ENCODE assay signal across 11 cellular contexts in the genomic region with DNA sequence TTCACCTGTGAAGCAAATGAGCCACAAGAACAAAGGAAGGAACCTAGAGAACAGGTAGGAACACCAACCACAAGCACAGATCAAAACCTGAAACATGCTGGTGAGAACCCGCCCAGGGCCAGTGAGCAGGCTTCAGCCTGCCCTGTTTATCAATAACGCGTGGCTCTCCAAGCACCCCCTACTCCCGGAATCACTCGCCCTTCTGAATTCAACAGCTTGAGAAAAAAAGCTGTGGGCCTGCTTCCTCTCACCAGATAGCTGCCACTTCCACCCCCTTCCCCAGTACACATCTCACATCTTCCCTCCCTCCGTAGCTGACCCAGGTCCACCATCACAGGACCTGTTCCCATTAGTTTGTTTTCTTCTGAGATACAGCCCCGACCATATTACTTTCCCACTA. TPM values are rescaled to one million over a fixed set of nuclear protein-coding genes. Genes with fewer than 3 reads are reported as not detected.
DNase-seq lines count a peak whose midpoint lies in the region; ATAC-seq and TF ChIP-seq lines count a peak whose summit lies in the region.
"Had no signal": no experiment of that assay in that cellular context is flagged by ENCODE, and none has a peak within 500 bp of the region (broad histone marks: within the 10 kb centered on the region; RNA-seq: fewer than 3 reads in every experiment).

No MANE protein-coding gene starts in this region.

- DNase-seq in RWPE1 (ENCODE audit: low spot score) (no peak), right lobe of liver (peak in 1 of 3 donors; percentile 15), NCI-H2081 treated with DMSO at 0.1 percent for 48 hours (lab: John Stamatoyannopoulos, UW) (no peak), NCI-H2081 (lab: John Stamatoyannopoulos, UW) (no peak)
- no peak for DNase-seq in stimulated activated naive CD4-positive, alpha-beta T cell treated with Interleukin-2 at 50 U/mL for 16 hours (lab: John Stamatoyannopoulos, UW)
- DNase-seq: NCI-H187 treated with DMSO at 0.1 percent for 48 hours; stimulated activated CD4-positive, alpha-beta T cell treated with anti-CD3 and anti-CD28 coated beads, Interleukin-4, amount 100 ng/mL, for 4 hours had no signal

- H3K27me3 ChIP-seq in BLaER1 (no peaks in the 10 kb centered on the region), right lobe of liver (no peaks in the 10 kb centered on the region)

- H3K4me3 ChIP-seq in BLaER1 (no peak overlapping the region), right lobe of liver (no peak overlapping the region)
- H3K4me3 ChIP-seq: SK-N-MC had no signal

- no peaks in the 10 kb centered on the region for H3K9me3 ChIP-seq in BLaER1
- no peaks in the 10 kb centered on the region for H3K9me3 ChIP-seq in right lobe of liver

- intact Hi-C loops in right lobe of liver (cut with DNase I): no loop called here

- peak; percentile 37 for ATAC-seq in GM18909 (IDR thresholded peaks at IDR 0.05; ENCODE audit: poor library complexity, unreplicated experiment)
- ATAC-seq in right lobe of liver: no peak
- ATAC-seq in GM18873 (IDR thresholded peaks at IDR 0.05; ENCODE audit: low FRiP score, unreplicated experiment): no peak

- peaks cover 11% of the 10 kb centered on the region; the same call in 1 of the 2 replicates for H4K20me1 ChIP-seq in BLaER1

- POLR2A ChIA-PET in RWPE1 (lab: Yijun Ruan, JAX; ENCODE audit: low non-redundant PET): no interaction called here

- H3K27ac ChIP-seq in BLaER1 (peak overlapping the region; percentile 91), RWPE1 (peak overlapping the region; percentile 89), right lobe of liver (peak overlapping the region in 2 of 3 donors; percentile 0 to 91)
- H3K27ac ChIP-seq: SK-N-MC had no signal

- TF ChIP-seq CTCF in RWPE1 (conservative IDR thresholded peaks at IDR 0.05; ENCODE audit: low read depth): no peak
- no peak for TF ChIP-seq CTCF in right lobe of liver (IDR thresholded peaks at IDR 0.05)

- WGBS in right lobe of liver (ENCODE audit: insufficient coverage, low coverage, low lambda C conversion rate, missing lambda C conversion rate): 68% methylated on average over 5 of the region's 7 CpGs

- H3K9ac ChIP-seq in BLaER1: peak overlapping the region; percentile 76; the same call in 1 of the 2 replicates

- peak overlapping the region; percentile 90 for H3K4me2 ChIP-seq in BLaER1

- no peak for TF ChIP-seq POLR2A in right lobe of liver (IDR thresholded peaks at IDR 0.05)

- H3K36me3 ChIP-seq in BLaER1 (peaks cover 20% of the 10 kb centered on the region), right lobe of liver (peaks cover 0 to 31% (median 10%) of the 10 kb centered on the region in 4 donors)

- H3K4me1 ChIP-seq in BLaER1 (peaks cover 89% of the 10 kb centered on the region), right lobe of liver (peaks cover 0 to 96% (median 57%) of the 10 kb centered on the region in 4 donors)

- CTCF ChIA-PET in RWPE1 (lab: Yijun Ruan, JAX): no interaction called here

RNA-seq across cellular contexts. Expression of a gene that starts 30.4 kb away (rescaled TPM):
- total RNA-seq in right lobe of liver: 100 to 1,000 TPM in 1 of 6 experiments, 10 to 100 TPM in 5; 48.5 to 145 (median 79.5) TPM
